ENCODE assay signal across 14 cellular contexts in genomic region chr10:7507887-7508726, GRCh38.
DNase-seq lines count a peak whose midpoint lies in the region; ATAC-seq, FAIRE-seq and TF ChIP-seq lines count a peak whose summit lies in the region.
"Had no signal": no experiment of that assay in that cellular context is flagged by ENCODE, and none has a peak within 500 bp of the region (broad histone marks: within the 10 kb centered on the region; RNA-seq: fewer than 3 reads in every experiment).

No MANE protein-coding gene starts in this region.

- H3K27me3 Mint-ChIP-seq in activated T-helper 17 cell treated with anti-CD3 and anti-CD28 coated beads, Interleukin-2, amount 50 U/mL, for 72 hours: no peaks in the 10 kb centered on the region
- H3K27me3 Mint-ChIP-seq in progenitor cell of endocrine pancreas: peaks cover 3% of the 10 kb centered on the region

- peak overlapping the region; percentile 58 for H3K4me3 Mint-ChIP-seq in activated T-helper 17 cell treated with anti-CD3 and anti-CD28 coated beads, Interleukin-2, amount 50 U/mL, for 72 hours
- no peak overlapping the region for H3K4me3 Mint-ChIP-seq in progenitor cell of endocrine pancreas (ENCODE audit: low read depth)

- peak; percentile 59 for DNase-seq in GM12865 (ENCODE audit: low read depth)
- DNase-seq in NAMALWA (ENCODE audit: low spot score): peak; percentile 59
- no peak for DNase-seq in progenitor cell of endocrine pancreas (ENCODE audit: low spot score, unreplicated experiment)
- DNase-seq in DMS 273 (lab: John Stamatoyannopoulos, UW; ENCODE audit: unreplicated experiment): no peak
- DNase-seq in RCC 7860 (ENCODE audit: low spot score): no peak
- no peak for DNase-seq in NCI-H748 treated with DMSO at 0.1 percent for 48 hours (lab: John Stamatoyannopoulos, UW)
- DNase-seq: activated effector memory CD4-positive, alpha-beta T cell treated with anti-CD3 and anti-CD28 coated beads, Interleukin-2, amount 50 U/mL, for 16 hours; DMS153; KBM-7; mesenchymal stem cell; posterior cingulate gyrus had no signal

- peak; percentile 69 for ATAC-seq in activated T-helper 17 cell treated with anti-CD3 and anti-CD28 coated beads, Interleukin-2, amount 50 U/mL, for 72 hours (replicated peaks)
- ATAC-seq in HG03432 (IDR thresholded peaks at IDR 0.05; ENCODE audit: unreplicated experiment): no peak

- H3K36me3 Mint-ChIP-seq in activated T-helper 17 cell treated with anti-CD3 and anti-CD28 coated beads, Interleukin-2, amount 50 U/mL, for 72 hours (ENCODE audit: low read depth): no peaks in the 10 kb centered on the region
- peaks cover 4% of the 10 kb centered on the region for H3K36me3 Mint-ChIP-seq in progenitor cell of endocrine pancreas (ENCODE audit: insufficient read depth)

- FAIRE-seq in RCC 7860 (lab: Jason Lieb, UNC): no peak
- FAIRE-seq: GM12892 had no signal

- TF ChIP-seq CTCF in GM12865 (IDR thresholded peaks at IDR 0.05; ENCODE audit: insufficient read depth, low read depth, low read length, missing control alignments): no peak
- no peak for TF ChIP-seq CTCF in progenitor cell of endocrine pancreas (IDR thresholded peaks at IDR 0.05; ENCODE audit: unreplicated experiment)

- peak overlapping the region; percentile 91 for H3K27ac Mint-ChIP-seq in activated T-helper 17 cell treated with anti-CD3 and anti-CD28 coated beads, Interleukin-2, amount 50 U/mL, for 72 hours
- peak overlapping the region; percentile 31 for H3K27ac Mint-ChIP-seq in progenitor cell of endocrine pancreas

- H3K4me1 Mint-ChIP-seq in activated T-helper 17 cell treated with anti-CD3 and anti-CD28 coated beads, Interleukin-2, amount 50 U/mL, for 72 hours: peaks cover 28% of the 10 kb centered on the region
- peaks cover 17% of the 10 kb centered on the region for H3K4me1 Mint-ChIP-seq in progenitor cell of endocrine pancreas (ENCODE audit: low read depth)

- H3K4me3 ChIP-seq in GM12865 (ENCODE audit: low read depth, low read length): peak overlapping the region; percentile 43

- peaks cover 20% of the 10 kb centered on the region for H3K9me3 Mint-ChIP-seq in activated T-helper 17 cell treated with anti-CD3 and anti-CD28 coated beads, Interleukin-2, amount 50 U/mL, for 72 hours
- H3K9me3 Mint-ChIP-seq in progenitor cell of endocrine pancreas (ENCODE audit: low read depth): peaks cover 24% of the 10 kb centered on the region

Comparison
In these comparisons a context has a peak if more than half of its experiments do, and no peak if none do; other contexts are left out.
1. DNase-seq: peak in GM12865 (single experiment) and NAMALWA (single experiment); none in progenitor cell of endocrine pancreas (single experiment), DMS 273 (single experiment), RCC 7860 (single experiment) and NCI-H748 treated with DMSO at 0.1 percent for 48 hours (single experiment).